ENCODE assay signal across 10 cellular contexts in genomic region chr13:46182491-46182877, GRCh38. TPM values are rescaled to one million over a fixed set of nuclear protein-coding genes. Genes with fewer than 3 reads are reported as not detected.
A peak's percentile ranks its signal among the peaks of the same experiment; 100 is the strongest.
DNase-seq lines count a peak whose midpoint lies in the region; ATAC-seq and TF ChIP-seq lines count a peak whose summit lies in the region.
"Had no signal": no experiment of that assay in that cellular context is flagged by ENCODE, and none has a peak within 500 bp of the region (broad histone marks: within the 10 kb centered on the region; RNA-seq: fewer than 3 reads in every experiment).

No MANE protein-coding gene starts in this region.

- peaks cover 45% of the 10 kb centered on the region for H3K4me1 Mint-ChIP-seq in activated T-cell treated with anti-CD3 and anti-CD28 coated beads, Interleukin-2, amount 50 U/mL, for 72 hours (ENCODE audit: low read depth)
- H3K4me1 Mint-ChIP-seq in activated naive CD8-positive, alpha-beta T cell (ENCODE audit: low read depth) = peaks cover 49% of the 10 kb centered on the region

- no peaks in the 10 kb centered on the region for H3K9me3 ChIP-seq in tibial nerve
- H3K9me3 ChIP-seq: SJCRH30 had no signal

- no peaks in the 10 kb centered on the region for H3K27me3 ChIP-seq in tibial nerve
- H3K27me3 ChIP-seq: SJCRH30 had no signal

- ATAC-seq in activated T-cell treated with anti-CD3 and anti-CD28 coated beads, Interleukin-2, amount 50 U/mL, for 72 hours (replicated peaks in 1 of 2) = no peak
- ATAC-seq in HG02981 (IDR thresholded peaks at IDR 0.05; ENCODE audit: unreplicated experiment) = peak; percentile 5
- ATAC-seq in left colon = no peak

- peaks cover 0 to 7% (median 0%) of the 10 kb centered on the region in 4 donors for H3K4me1 ChIP-seq in tibial nerve
- H3K4me1 ChIP-seq: SJCRH30 had no signal

- no peaks in the 10 kb centered on the region for H3K36me3 ChIP-seq in tibial nerve
- H3K36me3 ChIP-seq: SJCRH30 had no signal

- H3K27me3 Mint-ChIP-seq in activated T-cell treated with anti-CD3 and anti-CD28 coated beads, Interleukin-2, amount 50 U/mL, for 72 hours (ENCODE audit: low read depth) = no peaks in the 10 kb centered on the region
- no peaks in the 10 kb centered on the region for H3K27me3 Mint-ChIP-seq in activated naive CD8-positive, alpha-beta T cell

- peak overlapping the region; percentile 93 for H3K27ac Mint-ChIP-seq in activated T-cell treated with anti-CD3 and anti-CD28 coated beads, Interleukin-2, amount 50 U/mL, for 72 hours
- peak overlapping the region; percentile 93 for H3K27ac Mint-ChIP-seq in activated naive CD8-positive, alpha-beta T cell
- H3K27ac Mint-ChIP-seq: nephron had no signal

- intact Hi-C loops in left colon (cut with DNase I, micrococcal nuclease) = no loop called here

- WGBS in tibial nerve, 2 donors = 71 to 83% methylated on average over 2 of the region's 2 CpGs

- DNase-seq in activated T-cell treated with anti-CD3 and anti-CD28 coated beads, Interleukin-2, amount 50 U/mL, for 72 hours = no peak
- no peak for DNase-seq in activated T-cell treated with anti-CD3 and anti-CD28 coated beads, Interleukin-2, amount 50 U/mL, for 1 hour
- DNase-seq in tibial nerve (ENCODE audit: low spot score in 2 of 2) = no peak
- DNase-seq in left colon = no peak
- DNase-seq in NOMO-1 (lab: John Stamatoyannopoulos, UW; ENCODE audit: unreplicated experiment in 2 of 2) = no peak
- no peak for DNase-seq in NCI-H446 treated with DMSO at 0.1 percent for 48 hours (lab: John Stamatoyannopoulos, UW)
- DNase-seq: SJCRH30 had no signal

- no peak for TF ChIP-seq POLR2A in tibial nerve (IDR thresholded peaks at IDR 0.05)

- peaks cover 16 to 32% of the 10 kb centered on the region in 2 donors for H3K36me3 Mint-ChIP-seq in activated T-cell treated with anti-CD3 and anti-CD28 coated beads, Interleukin-2, amount 50 U/mL, for 72 hours (ENCODE audit: insufficient read depth in 2 of 2)
- H3K36me3 Mint-ChIP-seq in activated naive CD8-positive, alpha-beta T cell = peaks cover 10% of the 10 kb centered on the region

- no peak for TF ChIP-seq EP300 in tibial nerve (IDR thresholded peaks at IDR 0.05)

- no peaks in the 10 kb centered on the region for H3K9me3 Mint-ChIP-seq in activated T-cell treated with anti-CD3 and anti-CD28 coated beads, Interleukin-2, amount 50 U/mL, for 72 hours
- H3K9me3 Mint-ChIP-seq in activated naive CD8-positive, alpha-beta T cell (ENCODE audit: low read depth) = no peaks in the 10 kb centered on the region
- H3K9me3 Mint-ChIP-seq: nephron had no signal

- peak overlapping the region in 3 of 4 donors; percentile 2 to 75 (median 45) for H3K27ac ChIP-seq in tibial nerve
- H3K27ac ChIP-seq: SJCRH30 had no signal

- peak overlapping the region; percentile 91 to 97 for H3K4me3 Mint-ChIP-seq in activated T-cell treated with anti-CD3 and anti-CD28 coated beads, Interleukin-2, amount 50 U/mL, for 72 hours
- H3K4me3 Mint-ChIP-seq in activated naive CD8-positive, alpha-beta T cell = peak overlapping the region; percentile 97
- H3K4me3 Mint-ChIP-seq: nephron had no signal

- no peak overlapping the region for H3K4me3 ChIP-seq in tibial nerve
- H3K4me3 ChIP-seq: SJCRH30 had no signal

- TF ChIP-seq CTCF in tibial nerve (IDR thresholded peaks at IDR 0.05) = no peak

RNA-seq across cellular contexts. Expression of gene LCP1, which starts 0.5 kb away (rescaled TPM):
- total RNA-seq in activated T-cell treated with anti-CD3 and anti-CD28 coated beads, Interleukin-2, amount 50 U/mL, for 72 hours = 100 to 1,000 TPM; 834 to 955 TPM
- 10 to 100 TPM; 18.1 to 62.7 (median 22.4) TPM for total RNA-seq in tibial nerve
- 10 to 100 TPM in 1 of 2 donors, 1 to 10 TPM in 1; 9.4 to 33.4 TPM for total RNA-seq in left colon
- total RNA-seq: SJCRH30 had no signal

RNA-seq across cellular contexts. Expression of gene LRRC63, which starts 29.2 kb away (rescaled TPM):
- 1 to 10 TPM; 1.0 to 2.5 TPM for total RNA-seq in activated T-cell treated with anti-CD3 and anti-CD28 coated beads, Interleukin-2, amount 50 U/mL, for 72 hours
- total RNA-seq in tibial nerve = under 1 TPM in 1 of 4 donors, not detected in 3; 0.78 TPM
- total RNA-seq in left colon = not detected

Comparison
In these comparisons a context has a peak if more than half of its experiments do, and no peak if none do; other contexts are left out.
1. RNA of gene LCP1, which starts 0.5 kb away (total RNA-seq): 834 to 955 TPM in activated T-cell treated with anti-CD3 and anti-CD28 coated beads, Interleukin-2, amount 50 U/mL, for 72 hours; 9.4 to 33.4 TPM in left colon and 18.1 to 62.7 TPM in tibial nerve; every median in the first group is over 10 times any median in the second.